ENCODE assay signal across 19 cellular contexts in genomic region chr5:72478684-72479083, GRCh38. TPM values are rescaled to one million over a fixed set of nuclear protein-coding genes. Genes with fewer than 3 reads are reported as not detected.
DNase-seq lines count a peak whose midpoint lies in the region; ATAC-seq and TF ChIP-seq lines count a peak whose summit lies in the region.
"Had no signal": no experiment of that assay in that cellular context is flagged by ENCODE, and none has a peak within 500 bp of the region (broad histone marks: within the 10 kb centered on the region; RNA-seq: fewer than 3 reads in every experiment).

No MANE protein-coding gene starts in this region.

- H3K4me3 ChIP-seq in IMR-90 (ENCODE audit: insufficient read depth, low read depth, low read length) = no peak overlapping the region
- H3K4me3 ChIP-seq in left ventricle myocardium inferior = no peak overlapping the region
- no peak overlapping the region for H3K4me3 ChIP-seq in gastrocnemius medialis

- TF ChIP-seq CTCF in IMR-90 (conservative IDR thresholded peaks at IDR 0.05; ENCODE audit: low read depth, low read length) (no peak), left ventricle myocardium inferior (IDR thresholded peaks at IDR 0.05; ENCODE audit: borderline replicate concordance) (no peak), gastrocnemius medialis (IDR thresholded peaks at IDR 0.05 in 4 of 5, conservative IDR thresholded peaks at IDR 0.05 in 1 of 5) (no peak)

- peaks cover 86% of the 10 kb centered on the region for H3K36me3 Mint-ChIP-seq in dendritic cell treated with granulocyte-macrophage colony-stimulating factor and Interleukin-4, amounts not matched to agents 40 ng/mL and 50 ng/mL, for 4 days (ENCODE audit: low read depth)
- H3K36me3 Mint-ChIP-seq: activated naive CD4-positive, alpha-beta T cell treated with anti-CD3 and anti-CD28 coated beads, Interleukin-2, amount 50 U/mL, for 24 hours had no signal

- H3K27ac ChIP-seq in IMR-90 (ENCODE audit: insufficient read depth, low read length) = no peak overlapping the region
- peak overlapping the region; percentile 38 for H3K27ac ChIP-seq in left ventricle myocardium inferior (replicated peaks)
- H3K27ac ChIP-seq in gastrocnemius medialis = peak overlapping the region; percentile 34 to 54 (median 48)
- H3K27ac ChIP-seq: brain microvascular endothelial cell, VCaP had no signal

- H2AFZ ChIP-seq in IMR-90 (replicated peaks; ENCODE audit: low read length, poor library complexity) = no peak overlapping the region

- CTCF ChIA-PET in IMR-90 (lab: Yijun Ruan, JAX) = no interaction called here

- H3K23ac ChIP-seq in IMR-90 (ENCODE audit: low read depth, low read length) = no peak overlapping the region

- no peak overlapping the region for H2BK5ac ChIP-seq in IMR-90 (ENCODE audit: low read depth, low read length, poor library complexity, severe bottlenecking)

- H3K36me3 ChIP-seq in IMR-90 (ENCODE audit: control insufficient read depth, insufficient read depth, low read length) (no peaks in the 10 kb centered on the region), left ventricle myocardium inferior (no peaks in the 10 kb centered on the region), gastrocnemius medialis (no peaks in the 10 kb centered on the region)
- H3K36me3 ChIP-seq: brain microvascular endothelial cell had no signal

- H2BK15ac ChIP-seq in IMR-90 (ENCODE audit: low read depth, low read length) = no peak overlapping the region

- no peaks in the 10 kb centered on the region for H4K20me1 ChIP-seq in IMR-90 (ENCODE audit: insufficient read depth, low read length)

- peak overlapping the region; percentile 74 for H3K27ac Mint-ChIP-seq in dendritic cell treated with granulocyte-macrophage colony-stimulating factor and Interleukin-4, amounts not matched to agents 40 ng/mL and 50 ng/mL, for 4 days
- H3K27ac Mint-ChIP-seq: activated CD4-positive, alpha-beta memory T cell treated with anti-CD3 and anti-CD28 coated beads, Interleukin-2, amount 10 ng/mL, durations not matched to agents 7 days and 5 days; activated naive CD4-positive, alpha-beta T cell treated with anti-CD3 and anti-CD28 coated beads, Interleukin-2, amount 50 U/mL, for 24 hours had no signal

- no peak overlapping the region for H3K14ac ChIP-seq in IMR-90 (replicated peaks; ENCODE audit: low read depth, low read length)

- H4K5ac ChIP-seq in IMR-90 (ENCODE audit: low read depth, low read length) = no peak overlapping the region

- no peak overlapping the region for H3K4me2 ChIP-seq in IMR-90 (ENCODE audit: low read depth, low read length)

- H4K91ac ChIP-seq in IMR-90 (ENCODE audit: insufficient read depth, low read depth, low read length) = no peak overlapping the region

- H3K9me3 ChIP-seq in IMR-90 (ENCODE audit: control insufficient read depth, insufficient read depth, low read length) (no peaks in the 10 kb centered on the region), left ventricle myocardium inferior (replicated peaks) (no peaks in the 10 kb centered on the region), gastrocnemius medialis (no peaks in the 10 kb centered on the region)

- H4K8ac ChIP-seq in IMR-90 (ENCODE audit: low read depth in 2 of 2, low read length in 2 of 2) = no peak overlapping the region

- intact Hi-C loops in IMR-90 (cut with micrococcal nuclease) (no loop called here), left ventricle myocardium inferior (cut with micrococcal nuclease) (no loop called here), gastrocnemius medialis (cut with DNase I; ENCODE audit: low total_unique reads) (no loop called here)
- intact Hi-C loops in dendritic cell treated with granulocyte-macrophage colony-stimulating factor and Interleukin-4, amounts not matched to agents 40 ng/mL and 50 ng/mL, for 4 days (cut with micrococcal nuclease) = no loop called here

- no peak overlapping the region; the same call in 1 of the 2 replicates for H2BK20ac ChIP-seq in IMR-90 (ENCODE audit: low read depth, low read length)

- no peak overlapping the region for H3K4ac ChIP-seq in IMR-90 (ENCODE audit: low read depth, low read length)

- 57% methylated on average over 1 of the region's 1 CpG; no CpG with 5 or more reads in 1 of the 2 experiments for WGBS in IMR-90 (ENCODE audit: extremely low coverage in 2 of 2, insufficient read length in 1 of 2), 2 experiments

- H2AK5ac ChIP-seq in IMR-90 (ENCODE audit: low read depth, low read length) = no peak overlapping the region

- no peak overlapping the region for H3K18ac ChIP-seq in IMR-90 (ENCODE audit: low read depth, low read length)

- ATAC-seq in IMR-90 (ENCODE audit: low read depth) = peak; percentile 37; the same call in 1 of the 2 replicates
- ATAC-seq in gastrocnemius medialis = peak; percentile 16 to 28
- ATAC-seq: activated T-cell treated with anti-CD3 and anti-CD28 coated beads, Interleukin-2, amount 50 U/mL, for 4 hours had no signal

- TF ChIP-seq RAD21 in IMR-90 (IDR thresholded peaks at IDR 0.05; ENCODE audit: low read length) = no peak

- peaks cover 2% of the 10 kb centered on the region; the same call in 1 of the 2 replicates for H3K27me3 ChIP-seq in IMR-90 (ENCODE audit: control insufficient read depth, insufficient read depth, low read length)
- no peaks in the 10 kb centered on the region for H3K27me3 ChIP-seq in left ventricle myocardium inferior (ENCODE audit: low read depth)
- no peaks in the 10 kb centered on the region for H3K27me3 ChIP-seq in gastrocnemius medialis
- H3K27me3 ChIP-seq: brain microvascular endothelial cell had no signal

- DNase-seq in IMR-90 = peak; percentile 66
- no peak for DNase-seq in left ventricle myocardium inferior
- peak in 1 of 2 donors; percentile 19 for DNase-seq in gastrocnemius medialis
- no peak for DNase-seq in KBM-7
- no peak for DNase-seq in occipital lobe (lab: John Stamatoyannopoulos, UW)
- no peak for DNase-seq in NCI-H1417 (lab: John Stamatoyannopoulos, UW)
- no peak for DNase-seq in stimulated activated CD4-positive, alpha-beta T cell treated with anti-CD3 and anti-CD28 coated beads, Interleukin-2, amount 100 ng/mL, for 48 hours
- DNase-seq: activated CD4-positive, alpha-beta memory T cell treated with anti-CD3 and anti-CD28 coated beads, Interleukin-2, amount 10 ng/mL, durations not matched to agents 7 days and 5 days; activated T-cell treated with anti-CD3 and anti-CD28 coated beads, Interleukin-2, amount 50 U/mL, for 4 hours; brain microvascular endothelial cell; NCI-H1930; NCI-H524; SIG-M5; stimulated activated CD4-positive, alpha-beta T cell treated with anti-CD3 and anti-CD28 coated beads, Interleukin-4, amount 100 ng/mL, for 24 hours had no signal

- peaks cover 15% of the 10 kb centered on the region for H3K9me3 Mint-ChIP-seq in dendritic cell treated with granulocyte-macrophage colony-stimulating factor and Interleukin-4, amounts not matched to agents 40 ng/mL and 50 ng/mL, for 4 days
- H3K9me3 Mint-ChIP-seq: activated CD4-positive, alpha-beta memory T cell treated with anti-CD3 and anti-CD28 coated beads, Interleukin-2, amount 10 ng/mL, durations not matched to agents 7 days and 5 days; activated naive CD4-positive, alpha-beta T cell treated with anti-CD3 and anti-CD28 coated beads, Interleukin-2, amount 50 U/mL, for 24 hours; activated T-cell treated with anti-CD3 and anti-CD28 coated beads, Interleukin-2, amount 50 U/mL, for 4 hours had no signal

- POLR2A ChIA-PET in IMR-90 (lab: Charles Lee; ENCODE audit: unreplicated experiment) = no interaction called here

- H3K27me3 Mint-ChIP-seq in dendritic cell treated with granulocyte-macrophage colony-stimulating factor and Interleukin-4, amounts not matched to agents 40 ng/mL and 50 ng/mL, for 4 days = no peaks in the 10 kb centered on the region

- no TSS peak for BruUV-seq in IMR-90 (replicated peaks; lab: Mats Ljungman, UMichigan)

- H3K4me1 ChIP-seq in IMR-90 (ENCODE audit: control insufficient read depth, insufficient read depth, low read length) (peaks cover 2% of the 10 kb centered on the region; the same call in 1 of the 2 replicates), left ventricle myocardium inferior (peaks cover 27% of the 10 kb centered on the region), gastrocnemius medialis (peaks cover 22 to 38% of the 10 kb centered on the region in 2 donors)

- H3K4me3 Mint-ChIP-seq in dendritic cell treated with granulocyte-macrophage colony-stimulating factor and Interleukin-4, amounts not matched to agents 40 ng/mL and 50 ng/mL, for 4 days = no peak overlapping the region
- H3K4me3 Mint-ChIP-seq: activated CD4-positive, alpha-beta memory T cell treated with anti-CD3 and anti-CD28 coated beads, Interleukin-2, amount 10 ng/mL, durations not matched to agents 7 days and 5 days; activated naive CD4-positive, alpha-beta T cell treated with anti-CD3 and anti-CD28 coated beads, Interleukin-2, amount 50 U/mL, for 24 hours; activated T-cell treated with anti-CD3 and anti-CD28 coated beads, Interleukin-2, amount 50 U/mL, for 4 hours had no signal

- no peak overlapping the region for H3K56ac ChIP-seq in IMR-90 (ENCODE audit: extremely low read depth, insufficient read depth, low read length)

- H3K79me1 ChIP-seq in IMR-90 (ENCODE audit: low read depth in 1 of 2, low read length in 2 of 2) = no peaks in the 10 kb centered on the region

- H3K4me1 Mint-ChIP-seq in dendritic cell treated with granulocyte-macrophage colony-stimulating factor and Interleukin-4, amounts not matched to agents 40 ng/mL and 50 ng/mL, for 4 days (ENCODE audit: low read depth) = peaks cover 68% of the 10 kb centered on the region
- H3K4me1 Mint-ChIP-seq: activated CD4-positive, alpha-beta memory T cell treated with anti-CD3 and anti-CD28 coated beads, Interleukin-2, amount 10 ng/mL, durations not matched to agents 7 days and 5 days; activated naive CD4-positive, alpha-beta T cell treated with anti-CD3 and anti-CD28 coated beads, Interleukin-2, amount 50 U/mL, for 24 hours had no signal

- no peaks in the 10 kb centered on the region for H3K9me1 ChIP-seq in IMR-90 (ENCODE audit: insufficient read depth, low read length)

- TF ChIP-seq POLR2A in IMR-90 (IDR thresholded peaks at IDR 0.05; ENCODE audit: low read depth, low read length) = no peak
- TF ChIP-seq POLR2A in gastrocnemius medialis (IDR thresholded peaks at IDR 0.05) = no peak

- no peak overlapping the region for H2BK120ac ChIP-seq in IMR-90 (ENCODE audit: low read depth, low read length)

- in situ Hi-C loops in IMR-90 (cut with MboI; ENCODE audit: low sequenced_read_pairs) = no loop called here
- in situ Hi-C loops in gastrocnemius medialis (cut with MboI; ENCODE audit: low sequenced_read_pairs in 4 of 4) = no loop called here
- in situ Hi-C loops in KBM-7 (cut with MboI; ENCODE audit: low pct_unique_long_range_greater_than_20kb, low sequenced_read_pairs) = no loop called here

- no peak overlapping the region for H3K9ac ChIP-seq in IMR-90 (ENCODE audit: low read depth, low read length)

- no peak overlapping the region for H2AK9ac ChIP-seq in IMR-90 (replicated peaks; ENCODE audit: low read depth, low read length, poor library complexity)

- dilution Hi-C loops in IMR-90 (cut with HindIII; ENCODE audit: low sequenced_read_pairs, unreplicated experiment) = no loop called here

RNA-seq across cellular contexts. Expression of gene ZNF366, which starts 28.5 kb away (rescaled TPM):
- total RNA-seq in IMR-90 (2012; rRNA removed) (not detected in 2 replicates), left ventricle myocardium inferior (8.1 TPM), gastrocnemius medialis (1 to 10 TPM; 2.0 to 5.8 (median 3.0) TPM), occipital lobe (0.94 TPM)
- polyA plus RNA-seq in IMR-90 (2012; rRNA removed) = not detected in 2 replicates
- polyA plus RNA-seq in IMR-90 (2012; cell fraction: cytosol; rRNA removed) = not detected in 2 replicates
- polyA plus RNA-seq in IMR-90 (2012; cell fraction: nucleus; rRNA removed; ENCODE audit: low replicate concordance) = not detected in 2 replicates
- total RNA-seq: activated CD4-positive, alpha-beta memory T cell treated with anti-CD3 and anti-CD28 coated beads, Interleukin-2, amount 10 ng/mL, durations not matched to agents 7 days and 5 days; activated T-cell treated with anti-CD3 and anti-CD28 coated beads, Interleukin-2, amount 50 U/mL, for 4 hours; H4; T-helper 1 cell treated with Interleukin-12 subunit alpha and Interleukin-12 subunit beta and Interleukin-4 antibody, amounts not matched to agents 30 ng/mL and 1 ng/mL, for 36 hours had no signal
